ENCODE assay signal across 23 cellular contexts in the genomic region with DNA sequence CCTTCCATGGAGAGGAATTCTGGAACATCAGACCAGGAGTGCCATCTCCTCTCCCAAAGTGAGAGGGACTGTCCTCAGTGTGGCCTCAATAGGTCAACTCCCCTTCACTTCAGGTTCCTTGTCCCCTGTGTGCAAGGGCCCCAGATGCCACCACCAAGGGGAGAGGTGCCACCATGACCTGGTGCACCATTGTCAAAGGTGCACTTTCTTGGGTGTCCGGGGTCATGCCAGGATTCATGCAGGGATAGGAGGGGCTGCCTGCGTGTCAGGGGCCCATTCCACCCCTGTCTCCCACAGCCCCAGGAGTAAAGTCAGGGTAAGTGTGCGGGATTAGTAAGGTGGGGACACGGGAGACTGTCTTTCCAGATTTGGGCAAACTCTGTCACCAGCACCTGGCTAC. TPM values are rescaled to one million over a fixed set of nuclear protein-coding genes. Genes with fewer than 3 reads are reported as not detected.
DNase-seq lines count a peak whose midpoint lies in the region; ATAC-seq and TF ChIP-seq lines count a peak whose summit lies in the region.
"Had no signal": no experiment of that assay in that cellular context is flagged by ENCODE, and none has a peak within 500 bp of the region (broad histone marks: within the 10 kb centered on the region; RNA-seq: fewer than 3 reads in every experiment).

No MANE protein-coding gene starts in this region.

- H3K56ac ChIP-seq in mesendoderm (ENCODE audit: low read length), result no peak overlapping the region

- H3K9me2 ChIP-seq in HCT116 (ENCODE audit: insufficient read depth), result no peaks in the 10 kb centered on the region

- peaks cover 22% of the 10 kb centered on the region for H3K27me3 Mint-ChIP-seq in T-helper 17 cell
- H3K27me3 Mint-ChIP-seq: CD4-positive, alpha-beta T cell had no signal

- H3K4me1 ChIP-seq in HCT116 (ENCODE audit: control insufficient read depth in 1 of 2, insufficient read depth in 2 of 2, low read length in 2 of 2), result peaks cover 87 to 100% of the 10 kb centered on the region in 2 experiments
- peaks cover 79% of the 10 kb centered on the region for H3K4me1 ChIP-seq in body of pancreas
- H3K4me1 ChIP-seq in mesendoderm (ENCODE audit: control insufficient read depth, low read depth, low read length), result peaks cover 2% of the 10 kb centered on the region
- H3K4me1 ChIP-seq in skeletal muscle tissue (ENCODE audit: control insufficient read depth in 3 of 3, insufficient read depth in 3 of 3, low read length in 3 of 3), result peaks cover 42 to 59% (median 47%) of the 10 kb centered on the region in 3 donors

- no peak overlapping the region for H3K27ac Mint-ChIP-seq in T-helper 17 cell
- H3K27ac Mint-ChIP-seq: activated CD8-positive, alpha-beta T cell treated with anti-CD3 and anti-CD28 coated beads, Interleukin-2, amount 10 ng/mL, durations not matched to agents 7 days and 5 days; CD4-positive, alpha-beta T cell had no signal

- H2AFZ ChIP-seq in HCT116 (ENCODE audit: low read depth, low read length, poor library complexity, severe bottlenecking), result no peak overlapping the region

- no peak overlapping the region for H2BK15ac ChIP-seq in mesendoderm (replicated peaks; ENCODE audit: low read depth)

- WGBS in body of pancreas, 2 donors, result 92 to 94% methylated on average over 3 to 4 of the region's 4 CpGs
- WGBS in mesendoderm (ENCODE audit: extremely low coverage, insufficient coverage, low lambda C conversion rate), result no CpG with 5 or more reads among the region's 4 CpGs

- ATAC-seq in HCT116 (no peak), body of pancreas (no peak), GM18520 (IDR thresholded peaks at IDR 0.05; ENCODE audit: unreplicated experiment) (no peak), T-helper 17 cell (no peak), GM21529 (IDR thresholded peaks at IDR 0.05; ENCODE audit: unreplicated experiment) (no peak)
- ATAC-seq: activated CD4-positive, CD25-positive, alpha-beta regulatory T cell treated with anti-CD3 and anti-CD28 coated beads, Interleukin-2, amount 50 U/mL, for 24 hours; activated CD8-positive, alpha-beta T cell treated with anti-CD3 and anti-CD28 coated beads, Interleukin-2, amount 10 ng/mL, durations not matched to agents 7 days and 5 days; foreskin keratinocyte had no signal

- DNase-seq in HCT116 (ENCODE audit: low read depth, low spot score) (no peak), body of pancreas (no peak), mesendoderm (no peak), NCI-H1048 (lab: John Stamatoyannopoulos, UW) (no peak), T-helper 17 cell (no peak)
- DNase-seq: activated CD8-positive, alpha-beta T cell treated with anti-CD3 and anti-CD28 coated beads, Interleukin-2, amount 10 ng/mL, durations not matched to agents 7 days and 5 days; activated T-cell treated with anti-CD3 and anti-CD28 coated beads, Interleukin-2, amount 50 U/mL, for 1 hour; amniotic stem cell; caudate nucleus; CD4-positive, alpha-beta T cell; DMS153; dorsolateral prefrontal cortex; foreskin keratinocyte; MG63; NCI-H1694; NCI-H226; retina; stimulated activated CD4-positive, alpha-beta T cell treated with anti-CD3 and anti-CD28 coated beads, Interleukin-15, amount 100 ng/mL, for 24 hours had no signal

- H3K79me1 ChIP-seq in mesendoderm (ENCODE audit: low read length), result no peaks in the 10 kb centered on the region

- POLR2A ChIA-PET in HCT116 (lab: Charles Lee), result no interaction called here

- peak overlapping the region; percentile 5; the same call in 1 of the 2 replicates for H3K4me2 ChIP-seq in HCT116 (ENCODE audit: low read length)
- no peak overlapping the region for H3K4me2 ChIP-seq in mesendoderm (ENCODE audit: low read length)

- H2BK120ac ChIP-seq in mesendoderm (ENCODE audit: low read depth, low read length), result no peak overlapping the region

- no peak for TF ChIP-seq RAD21 in HCT116 (IDR thresholded peaks at IDR 0.05; ENCODE audit: low read depth)

- RAD21 ChIA-PET in HCT116 (lab: Charles Lee; ENCODE audit: low non-redundant PET in 1 of 2, low total read pairs in 2 of 2, uncharacterized antibody in 2 of 2, unreplicated experiment in 2 of 2), result no interaction called here

- H3K27ac ChIP-seq in HCT116 (ENCODE audit: low read depth, low read length), result peak overlapping the region; percentile 95
- peak overlapping the region; percentile 22 to 88 (median 86) for H3K27ac ChIP-seq in body of pancreas
- H3K27ac ChIP-seq in mesendoderm (ENCODE audit: low read depth, low read length), result no peak overlapping the region
- peak overlapping the region; percentile 80 for H3K27ac ChIP-seq in skeletal muscle tissue (ENCODE audit: low read depth, low read length)
- H3K27ac ChIP-seq: foreskin keratinocyte had no signal

- no peaks in the 10 kb centered on the region for H4K20me1 ChIP-seq in HCT116 (ENCODE audit: insufficient read depth)

- H4K8ac ChIP-seq in mesendoderm (ENCODE audit: low read depth, low read length), result no peak overlapping the region

- H3K36me3 ChIP-seq in HCT116 (ENCODE audit: control insufficient read depth in 1 of 2, insufficient read depth in 2 of 2, low read length in 2 of 2) (no peaks in the 10 kb centered on the region), body of pancreas (replicated peaks in 1 of 2; ENCODE audit: insufficient read depth in 1 of 2, low read depth in 2 of 2) (no peaks in the 10 kb centered on the region), mesendoderm (ENCODE audit: control insufficient read depth, insufficient read depth, low read length) (no peaks in the 10 kb centered on the region), skeletal muscle tissue (ENCODE audit: control insufficient read depth in 3 of 3, insufficient read depth in 3 of 3, low read length in 3 of 3) (no peaks in the 10 kb centered on the region)
- H3K36me3 ChIP-seq: MG63, suprapubic skin had no signal

- no peak for TF ChIP-seq POLR2A in HCT116 (IDR thresholded peaks at IDR 0.05; ENCODE audit: borderline replicate concordance, extremely low read depth, insufficient read depth, insufficient read length)
- no peak for TF ChIP-seq POLR2A in body of pancreas (IDR thresholded peaks at IDR 0.05)

- no peak overlapping the region for H3K4me3 Mint-ChIP-seq in T-helper 17 cell
- H3K4me3 Mint-ChIP-seq: activated CD8-positive, alpha-beta T cell treated with anti-CD3 and anti-CD28 coated beads, Interleukin-2, amount 10 ng/mL, durations not matched to agents 7 days and 5 days; CD4-positive, alpha-beta T cell had no signal

- TF ChIP-seq CTCF in HCT116 (IDR thresholded peaks at IDR 0.05 in 2 of 3, conservative IDR thresholded peaks at IDR 0.05 in 1 of 3; ENCODE audit: borderline replicate concordance in 1 of 3, insufficient read depth in 1 of 3, low read depth in 2 of 3, low read length in 2 of 3) (no peak), body of pancreas (IDR thresholded peaks at IDR 0.05) (no peak)

- no peak overlapping the region for H3K18ac ChIP-seq in mesendoderm (ENCODE audit: low read length)

- H3K79me2 ChIP-seq in HCT116 (ENCODE audit: insufficient read depth, low read length), result no peaks in the 10 kb centered on the region
- no peaks in the 10 kb centered on the region for H3K79me2 ChIP-seq in mesendoderm (ENCODE audit: control insufficient read depth, insufficient read depth, low read length)

- H3K4me1 Mint-ChIP-seq in T-helper 17 cell, result no peaks in the 10 kb centered on the region

- BruUV-seq in HCT116 (replicated peaks; lab: Mats Ljungman, UMichigan), result no TSS peak

- H2AK5ac ChIP-seq in mesendoderm (ENCODE audit: low read length), result peak overlapping the region; percentile 6

- intact Hi-C loops in HCT116 (cut with micrococcal nuclease) (no loop called here), body of pancreas (cut with DNase I) (no loop called here)

- no peak overlapping the region for H4K5ac ChIP-seq in mesendoderm (ENCODE audit: low read length)

- H3K4me3 ChIP-seq in HCT116 (replicated peaks in 1 of 2; ENCODE audit: low read depth in 1 of 2, low read length in 2 of 2), result no peak overlapping the region
- no peak overlapping the region for H3K4me3 ChIP-seq in body of pancreas
- H3K4me3 ChIP-seq in mesendoderm (ENCODE audit: low read length), result no peak overlapping the region
- no peak overlapping the region for H3K4me3 ChIP-seq in skeletal muscle tissue (ENCODE audit: low read length in 3 of 3)
- H3K4me3 ChIP-seq: dorsolateral prefrontal cortex, MG63, suprapubic skin had no signal

- no peak overlapping the region for H2BK5ac ChIP-seq in mesendoderm (ENCODE audit: low read length)

- H3K9me3 ChIP-seq in HCT116 (ENCODE audit: control insufficient read depth in 1 of 2, insufficient read depth in 1 of 2, low read depth in 1 of 2, low read length in 2 of 2), result no peaks in the 10 kb centered on the region
- no peaks in the 10 kb centered on the region for H3K9me3 ChIP-seq in body of pancreas
- no peaks in the 10 kb centered on the region for H3K9me3 ChIP-seq in skeletal muscle tissue (ENCODE audit: control insufficient read depth in 3 of 3, low read length in 3 of 3)
- H3K9me3 ChIP-seq in T-helper 17 cell (ENCODE audit: control insufficient read depth, low read length, poor library complexity, severe bottlenecking), result no peaks in the 10 kb centered on the region
- H3K9me3 ChIP-seq: MG63, suprapubic skin had no signal

- no peak overlapping the region for H3K23ac ChIP-seq in mesendoderm (ENCODE audit: low read length)

- no peaks in the 10 kb centered on the region for H3K36me3 Mint-ChIP-seq in T-helper 17 cell (ENCODE audit: low read depth)

- H3K9ac ChIP-seq in HCT116 (ENCODE audit: low read length) (0 out of 2 replicates have a peak overlapping the region, but pooled peaks have one; percentile 2), mesendoderm (ENCODE audit: low read length) (no peak overlapping the region), skeletal muscle tissue (ENCODE audit: low read depth in 1 of 3, low read length in 3 of 3) (no peak overlapping the region)

- CTCF ChIA-PET in HCT116 (lab: Charles Lee), result no interaction called here

- no peaks in the 10 kb centered on the region for H3K27me3 ChIP-seq in HCT116 (ENCODE audit: insufficient read depth, low read length)
- no peaks in the 10 kb centered on the region for H3K27me3 ChIP-seq in body of pancreas
- H3K27me3 ChIP-seq in mesendoderm (ENCODE audit: insufficient read depth, low read length, poor library complexity), result no peaks in the 10 kb centered on the region
- peaks cover 0 to 3% (median 0%) of the 10 kb centered on the region in 3 donors for H3K27me3 ChIP-seq in skeletal muscle tissue (ENCODE audit: control insufficient read depth in 3 of 3, insufficient read depth in 3 of 3, low read length in 3 of 3)
- H3K27me3 ChIP-seq: dorsolateral prefrontal cortex, foreskin keratinocyte, MG63, suprapubic skin had no signal

- H3K4ac ChIP-seq in mesendoderm (ENCODE audit: low read depth, low read length), result no peak overlapping the region

RNA-seq across cellular contexts. Expression of a gene that starts 21.4 kb away (rescaled TPM):
- total RNA-seq in HCT116 (2021; ENCODE audit: unreplicated experiment) (164 TPM), body of pancreas (10 to 100 TPM; 19.5 to 26.7 TPM), skeletal muscle tissue (5.2 TPM), T-helper 17 cell (not detected)
- 167 and 209 TPM in 2 replicates for polyA plus RNA-seq in HCT116 (2012)
- 78.4 TPM for polyA plus RNA-seq in mesendoderm (2013, experiment 1 of 2)
- polyA plus RNA-seq in mesendoderm (2013, experiment 2 of 2), result 74.3 TPM
- total RNA-seq: activated CD8-positive, alpha-beta T cell treated with anti-CD3 and anti-CD28 coated beads, Interleukin-2, amount 10 ng/mL, durations not matched to agents 7 days and 5 days had no signal

RNA-seq across cellular contexts. Expression of a gene that starts 35.1 kb away (rescaled TPM):
- total RNA-seq in HCT116 (2021; ENCODE audit: unreplicated experiment) (59.7 TPM), body of pancreas (10 to 100 TPM; 15.3 to 31.3 TPM), skeletal muscle tissue (0.52 TPM), T-helper 17 cell (1 to 10 TPM; 9.1 to 9.3 TPM)
- 47.5 and 50.2 TPM in 2 replicates for polyA plus RNA-seq in HCT116 (2012)
- polyA plus RNA-seq in mesendoderm (2013, experiment 1 of 2), result 27.7 TPM
- polyA plus RNA-seq in mesendoderm (2013, experiment 2 of 2), result 26.7 TPM

RNA-seq across cellular contexts. Expression of a gene that starts 59.7 kb away (rescaled TPM):
- total RNA-seq in HCT116 (2021; ENCODE audit: unreplicated experiment) (8.1 TPM), body of pancreas (1 to 10 TPM; 3.6 TPM), skeletal muscle tissue (3.1 TPM), T-helper 17 cell (1 to 10 TPM; 4.3 to 6.9 TPM)
- polyA plus RNA-seq in HCT116 (2012), result 8.3 and 8.7 TPM in 2 replicates
- 1.6 TPM for polyA plus RNA-seq in mesendoderm (2013, experiment 1 of 2)
- polyA plus RNA-seq in mesendoderm (2013, experiment 2 of 2), result 1.4 TPM
